1 cellular context compared by ENCODE assay signal in genomic region chr12:92603741-92604432, GRCh38.
TF ChIP-seq lines count a peak whose summit lies in the region.

No MANE protein-coding gene starts in this region.

TF ChIP-seq in WTC11, 78 proteins besides CTCF, POLR2A, EP300 and RAD21 (continued from another document):
- TF ChIP-seq ZBTB43 (CRISPR knock-in tag; IDR thresholded peaks at IDR 0.05) (no peak), ATF2 (CRISPR knock-in tag; IDR thresholded peaks at IDR 0.05; ENCODE audit: borderline replicate concordance, low read depth) (no peak)
